ENCODE assay signal across 17 cellular contexts in genomic region chr4:66649236-66649635, GRCh38.
DNase-seq lines count a peak whose midpoint lies in the region; ATAC-seq and TF ChIP-seq lines count a peak whose summit lies in the region.
"Had no signal": no experiment of that assay in that cellular context is flagged by ENCODE, and none has a peak within 500 bp of the region (broad histone marks: within the 10 kb centered on the region; RNA-seq: fewer than 3 reads in every experiment).

No MANE protein-coding gene starts in this region.

- no peaks in the 10 kb centered on the region for H3F3A ChIP-seq in neural cell (ENCODE audit: insufficient read depth, low read length, poor library complexity, severe bottlenecking)

- no peaks in the 10 kb centered on the region for H3K9me3 ChIP-seq in neural cell (ENCODE audit: low read length)
- H3K9me3 ChIP-seq: A549; BLaER1 treated with 17β-estradiol and CSF1 and Interleukin-3, amounts not matched to agents 10 nM and 100 nM; Caco-2 had no signal

- DNase-seq in HuH-7 (ENCODE audit: low spot score), result peak; percentile 14
- DNase-seq in NCI-H460 (ENCODE audit: extremely low read depth, low read depth), result peak; percentile 78
- no peak for DNase-seq in activated CD4-positive, alpha-beta T cell treated with anti-CD3 and anti-CD28 coated beads, Interleukin-2, amount 50 U/mL, for 1 hour
- DNase-seq in activated CD4-positive, CD25-positive, alpha-beta regulatory T cell treated with anti-CD3 and anti-CD28 coated beads, Interleukin-2, amount 50 U/mL, for 72 hours, result no peak
- DNase-seq: AML-193; Caco-2; Calu3; CD4-positive, alpha-beta T cell; CD8-positive, alpha-beta T cell; DMS79 treated with DMSO at 0.1 percent for 48 hours; GF-D8 had no signal

- no peaks in the 10 kb centered on the region for H3K36me3 ChIP-seq in neural cell (ENCODE audit: insufficient read depth, low read length)
- H3K36me3 ChIP-seq: BLaER1 treated with 17β-estradiol and CSF1 and Interleukin-3, amounts not matched to agents 10 nM and 100 nM had no signal

- peak; percentile 100 for TF ChIP-seq EP300 in neural cell (conservative IDR thresholded peaks at IDR 0.05; ENCODE audit: poor library complexity, severe bottlenecking)

- H3K79me2 ChIP-seq in neural cell (replicated peaks; ENCODE audit: insufficient read depth, low read length), result no peaks in the 10 kb centered on the region

- TF ChIP-seq RAD21 in neural cell (conservative IDR thresholded peaks at IDR 0.05), result no peak

- no peaks in the 10 kb centered on the region for H3K27me3 ChIP-seq in neural cell (ENCODE audit: insufficient read depth, low read depth, low read length)
- H3K27me3 ChIP-seq: BLaER1 treated with 17β-estradiol and CSF1 and Interleukin-3, amounts not matched to agents 10 nM and 100 nM had no signal

- H3K9me2 ChIP-seq in neural cell (ENCODE audit: insufficient read depth, low read length), result no peaks in the 10 kb centered on the region

- H3K27ac ChIP-seq in neural cell (ENCODE audit: low read length), result peak overlapping the region; percentile 49
- H3K27ac ChIP-seq: 22Rv1; A549; BLaER1 treated with 17β-estradiol and CSF1 and Interleukin-3, amounts not matched to agents 10 nM and 100 nM; C4-2B had no signal

- no peak overlapping the region for H3K9ac ChIP-seq in neural cell (ENCODE audit: low read length)
- H3K9ac ChIP-seq: BLaER1 treated with 17β-estradiol and CSF1 and Interleukin-3, amounts not matched to agents 10 nM and 100 nM had no signal

- no peak overlapping the region for H2AFZ ChIP-seq in neural cell (ENCODE audit: low read depth, low read length)

- no peak overlapping the region for H3K4me2 ChIP-seq in neural cell (ENCODE audit: low read length)
- H3K4me2 ChIP-seq: A549; BLaER1 treated with 17β-estradiol and CSF1 and Interleukin-3, amounts not matched to agents 10 nM and 100 nM had no signal

- no peak overlapping the region for H3K4me3 ChIP-seq in neural cell (ENCODE audit: low read length)
- H3K4me3 ChIP-seq: A549; BLaER1 treated with 17β-estradiol and CSF1 and Interleukin-3, amounts not matched to agents 10 nM and 100 nM had no signal

- H4K20me1 ChIP-seq in neural cell (ENCODE audit: insufficient read depth), result no peaks in the 10 kb centered on the region
- H4K20me1 ChIP-seq: BLaER1 treated with 17β-estradiol and CSF1 and Interleukin-3, amounts not matched to agents 10 nM and 100 nM had no signal

- ATAC-seq in HG02981 (IDR thresholded peaks at IDR 0.05; ENCODE audit: unreplicated experiment), result no peak
- ATAC-seq: A549; CD8-positive, alpha-beta T cell had no signal

- no peak for TF ChIP-seq CTCF in neural cell (IDR thresholded peaks at IDR 0.05; ENCODE audit: poor library complexity, severe bottlenecking)

TF ChIP-seq in neural cell, 6 proteins besides CTCF, POLR2A, EP300 and RAD21:
- no peak for TF ChIP-seq TAF1 (IDR thresholded peaks at IDR 0.05; ENCODE audit: low read depth)
- TF ChIP-seq POLR2AphosphoS5 (IDR thresholded peaks at IDR 0.05), result peak; percentile 92
- no peak for TF ChIP-seq EZH2 (IDR thresholded peaks at IDR 0.05; ENCODE audit: borderline replicate concordance, insufficient read depth, low read length, poor library complexity, severe bottlenecking)

Comparison
In these comparisons a context has a peak if more than half of its experiments do, and no peak if none do; other contexts are left out.
1. DNase-seq: peak in HuH-7 (single experiment) and NCI-H460 (single experiment); none in activated CD4-positive, alpha-beta T cell treated with anti-CD3 and anti-CD28 coated beads, Interleukin-2, amount 50 U/mL, for 1 hour (single experiment) and activated CD4-positive, CD25-positive, alpha-beta regulatory T cell treated with anti-CD3 and anti-CD28 coated beads, Interleukin-2, amount 50 U/mL, for 72 hours (single experiment).